Comparison of ENCODE assay signal across 1 cellular context in the genomic region with DNA sequence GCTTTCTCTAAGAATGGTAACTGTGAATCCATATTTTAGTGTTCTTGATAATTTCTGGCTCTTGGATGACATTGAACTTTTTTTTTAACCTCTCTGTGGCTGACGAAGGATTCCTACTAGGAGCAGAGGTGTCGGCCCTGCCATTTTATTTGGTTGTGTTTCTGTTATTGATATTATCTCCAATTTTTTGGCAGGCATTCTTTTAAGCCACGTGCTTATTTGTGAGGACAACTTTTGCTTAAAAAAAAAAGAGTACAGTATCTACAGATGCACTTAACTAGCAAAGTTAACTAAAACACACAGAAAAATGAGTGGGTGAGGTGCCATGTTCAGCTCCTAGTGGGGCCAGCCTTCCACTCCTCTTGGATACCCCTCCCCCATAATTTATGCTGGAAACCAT.
TF ChIP-seq lines count a peak whose summit lies in the region.

No MANE protein-coding gene starts in this region.

TF ChIP-seq in HCT116, 20 proteins besides CTCF, POLR2A, EP300 and RAD21 (continued from another document):
- TF ChIP-seq JUND (IDR thresholded peaks at IDR 0.05): no peak
- no peak for TF ChIP-seq EZH2 (IDR thresholded peaks at IDR 0.05)
- TF ChIP-seq CEBPB (IDR thresholded peaks at IDR 0.05; ENCODE audit: low read depth): no peak
